Comparison of ENCODE assay signal across 17 cellular contexts in genomic region chr6:28776269-28777146, GRCh38.
DNase-seq lines count a peak whose midpoint lies in the region; ATAC-seq, FAIRE-seq and TF ChIP-seq lines count a peak whose summit lies in the region.
"Had no signal": no experiment of that assay in that cellular context is flagged by ENCODE, and none has a peak within 500 bp of the region (broad histone marks: within the 10 kb centered on the region; RNA-seq: fewer than 3 reads in every experiment).

No MANE protein-coding gene starts in this region.

- H2BK20ac ChIP-seq in H1 (ENCODE audit: low read length): no peak overlapping the region

- CTCF ChIA-PET in H1 (lab: Charles Lee; ENCODE audit: partially characterized antibody): interaction anchor here (0.6 to 3.1 kb wide), 7 partner anchors 10 to 1603 kb away, joined by 3 to 12 read pairs (median 4); no protein-coding TSS in a partner anchor

- H3K4me3 ChIP-seq in NT2/D1 (ENCODE audit: insufficient read length, low read depth): peak overlapping the region; percentile 0
- H3K4me3 ChIP-seq in H1 (ENCODE audit: extremely low read depth in 1 of 4, insufficient read depth in 2 of 4, low read depth in 3 of 4, low read length in 4 of 4): peak overlapping the region; percentile 17 to 58 (median 28); a peak in 6 of 8 replicates
- peak overlapping the region; percentile 39 for H3K4me3 ChIP-seq in smooth muscle cell
- H3K4me3 ChIP-seq: body of pancreas, SJSA1, upper lobe of left lung had no signal

- TF ChIP-seq POLR2A in H1 (IDR thresholded peaks at IDR 0.05; ENCODE audit: control extremely low read depth in 1 of 2, low read depth in 2 of 2, low read length in 2 of 2): no peak

- no peak overlapping the region for H3K4me3 Mint-ChIP-seq in activated naive CD8-positive, alpha-beta T cell
- H3K4me3 Mint-ChIP-seq in activated naive CD8-positive, alpha-beta T cell treated with anti-CD3 and anti-CD28 coated beads, Interleukin-2, amount 50 U/mL, for 24 hours: no peak overlapping the region

- peaks cover 8% of the 10 kb centered on the region for H3K36me3 Mint-ChIP-seq in activated naive CD8-positive, alpha-beta T cell
- peaks cover 15% of the 10 kb centered on the region for H3K36me3 Mint-ChIP-seq in activated naive CD8-positive, alpha-beta T cell treated with anti-CD3 and anti-CD28 coated beads, Interleukin-2, amount 50 U/mL, for 24 hours (ENCODE audit: low read depth)

- no peak for DNase-seq in activated naive CD8-positive, alpha-beta T cell treated with anti-CD3 and anti-CD28 coated beads, Interleukin-2, amount 50 U/mL, for 24 hours
- DNase-seq in NT2/D1 (ENCODE audit: low read depth, low spot score) (peak; percentile 77), H1 (ENCODE audit: low read depth in 1 of 2, low spot score in 2 of 2) (no peak), smooth muscle cell (lab: John Stamatoyannopoulos, UW; ENCODE audit: unreplicated experiment) (no peak), cerebellum (ENCODE audit: low spot score) (no peak)
- no peak for DNase-seq in stimulated activated CD4-positive, alpha-beta T cell treated with anti-CD3 and anti-CD28 coated beads, Interleukin-2, amount 100 ng/mL, for 48 hours
- DNase-seq: activated CD4-positive, alpha-beta T cell treated with anti-CD3 and anti-CD28 coated beads for 1 hour; activated T-cell treated with anti-CD3 and anti-CD28 coated beads, Interleukin-2, amount 50 U/mL, for 72 hours; body of pancreas; effector memory CD4-positive, alpha-beta T cell; foreskin melanocyte; KBM-7; NCI-H774 had no signal

- H3K14ac ChIP-seq in H1 (ENCODE audit: insufficient read length): no peak overlapping the region

- FAIRE-seq in H1 (lab: Jason Lieb, UNC): peak; percentile 98

- H3K9ac ChIP-seq in NT2/D1 (ENCODE audit: insufficient read length, low read depth) (no peak overlapping the region), H1 (replicated peaks in 1 of 4; ENCODE audit: extremely low read depth in 1 of 4, low read depth in 3 of 4, low read length in 3 of 4) (no peak overlapping the region; a peak in 1 of 7 replicates), smooth muscle cell (ENCODE audit: low read depth) (no peak overlapping the region)

- H3K27me3 ChIP-seq in NT2/D1 (ENCODE audit: insufficient read depth, insufficient read length) (peaks cover 87% of the 10 kb centered on the region), H1 (replicated peaks in 1 of 4; ENCODE audit: control insufficient read depth in 3 of 4, extremely low read depth in 1 of 4, insufficient read depth in 3 of 4, low read length in 3 of 4) (peaks cover 70 to 90% (median 81%) of the 10 kb centered on the region in 4 experiments), smooth muscle cell (ENCODE audit: low read depth) (peaks cover 94% of the 10 kb centered on the region)

- H3K9me3 ChIP-seq in NT2/D1 (ENCODE audit: insufficient read depth, low read length): no peaks in the 10 kb centered on the region
- peaks cover 0 to 4% of the 10 kb centered on the region in 2 experiments; a peak in 1 of 4 replicates for H3K9me3 ChIP-seq in H1 (ENCODE audit: insufficient read depth in 2 of 2, low read depth in 1 of 2, low read length in 1 of 2)
- H3K9me3 ChIP-seq in smooth muscle cell (replicated peaks; ENCODE audit: low read depth): no peaks in the 10 kb centered on the region
- H3K9me3 ChIP-seq: body of pancreas, SJSA1, upper lobe of left lung had no signal

- 2% methylated on average over 16 of the region's 17 CpGs; no CpG with 5 or more reads in 1 of the 2 experiments for WGBS in H1 (ENCODE audit: extremely low coverage in 1 of 2, insufficient coverage in 1 of 2, insufficient read length in 1 of 2, insufficient replicate concordance in 2 of 2, low coverage in 1 of 2, low lambda C conversion rate in 2 of 2, missing lambda C conversion rate in 1 of 2), 2 experiments
- WGBS in smooth muscle cell (ENCODE audit: low lambda C conversion rate): 2% methylated on average over 17 of the region's 17 CpGs

- no peak overlapping the region for H4K8ac ChIP-seq in H1 (ENCODE audit: extremely low read depth, insufficient read depth, low read length)

- H4K5ac ChIP-seq in H1 (ENCODE audit: insufficient read length, low read depth, low read length): no peak overlapping the region

- H3K18ac ChIP-seq in H1 (ENCODE audit: extremely low read depth, low read length): no peak overlapping the region

- H3K4me1 ChIP-seq in NT2/D1 (ENCODE audit: insufficient read depth, insufficient read length) (peaks cover 3% of the 10 kb centered on the region), H1 (replicated peaks in 1 of 4; ENCODE audit: control insufficient read depth in 3 of 4, insufficient read depth in 4 of 4, low read length in 3 of 4) (peaks cover 7 to 26% (median 17%) of the 10 kb centered on the region in 4 experiments), smooth muscle cell (ENCODE audit: low read depth) (peaks cover 26% of the 10 kb centered on the region)
- H3K4me1 ChIP-seq: body of pancreas, SJSA1 had no signal

- H3K79me1 ChIP-seq in H1 (ENCODE audit: low read depth, low read length): no peaks in the 10 kb centered on the region

- no peak overlapping the region for H4K91ac ChIP-seq in H1 (replicated peaks; ENCODE audit: insufficient read length, low read length)

- ATAC-seq in activated naive CD8-positive, alpha-beta T cell treated with anti-CD3 and anti-CD28 coated beads, Interleukin-2, amount 50 U/mL, for 24 hours: no peak
- ATAC-seq in GM21717 (IDR thresholded peaks at IDR 0.05; ENCODE audit: unreplicated experiment): no peak
- ATAC-seq: activated T-cell treated with anti-CD3 and anti-CD28 coated beads, Interleukin-2, amount 50 U/mL, for 72 hours; body of pancreas had no signal

- peaks cover 26% of the 10 kb centered on the region for H3F3A ChIP-seq in smooth muscle cell (ENCODE audit: low read depth)

- no peaks in the 10 kb centered on the region for H3K36me3 ChIP-seq in NT2/D1 (ENCODE audit: insufficient read depth, insufficient read length, low read length)
- no peaks in the 10 kb centered on the region; a peak in 1 of 8 replicates for H3K36me3 ChIP-seq in H1 (ENCODE audit: control insufficient read depth in 2 of 4, insufficient read depth in 4 of 4, low read length in 3 of 4)
- no peaks in the 10 kb centered on the region for H3K36me3 ChIP-seq in smooth muscle cell (ENCODE audit: low read depth)
- H3K36me3 ChIP-seq: SJSA1, upper lobe of left lung had no signal

- POLR2A ChIA-PET in H1 (lab: Charles Lee; ENCODE audit: partially characterized antibody): interaction anchor here (0.6 to 2.4 kb wide), 10 partner anchors 9 to 682 kb away, joined by 3 to 8 read pairs (median 4); no protein-coding TSS in a partner anchor

- H3K9me3 Mint-ChIP-seq in activated naive CD8-positive, alpha-beta T cell (ENCODE audit: low read depth): no peaks in the 10 kb centered on the region
- peaks cover 48% of the 10 kb centered on the region for H3K9me3 Mint-ChIP-seq in activated naive CD8-positive, alpha-beta T cell treated with anti-CD3 and anti-CD28 coated beads, Interleukin-2, amount 50 U/mL, for 24 hours

- H2BK120ac ChIP-seq in H1 (replicated peaks; ENCODE audit: low read depth, low read length): no peak overlapping the region

- H3K27me3 Mint-ChIP-seq in activated naive CD8-positive, alpha-beta T cell: peaks cover 75% of the 10 kb centered on the region
- H3K27me3 Mint-ChIP-seq in activated naive CD8-positive, alpha-beta T cell treated with anti-CD3 and anti-CD28 coated beads, Interleukin-2, amount 50 U/mL, for 24 hours: peaks cover 88% of the 10 kb centered on the region

- no peak overlapping the region for H3K23ac ChIP-seq in H1 (ENCODE audit: insufficient read length)

- H2BK5ac ChIP-seq in H1 (ENCODE audit: low read depth, low read length): peak overlapping the region; percentile 8; the same call in 1 of the 2 replicates

- no peak overlapping the region for H2AK5ac ChIP-seq in H1 (ENCODE audit: low read depth, low read length)

- no peak overlapping the region for H3K56ac ChIP-seq in H1 (replicated peaks; ENCODE audit: insufficient read length, low read depth, low read length)

- no peak overlapping the region for H3K27ac ChIP-seq in H1 (ENCODE audit: low read depth, low read length)
- H3K27ac ChIP-seq in smooth muscle cell (ENCODE audit: low read depth): no peak overlapping the region
- H3K27ac ChIP-seq: body of pancreas, SJSA1, upper lobe of left lung had no signal

- TF ChIP-seq CTCF in H1 (IDR thresholded peaks at IDR 0.05; ENCODE audit: control extremely low read depth in 1 of 3, insufficient read depth in 1 of 3, low read depth in 1 of 3, low read length in 3 of 3): no peak
- no peak for TF ChIP-seq CTCF in smooth muscle cell (IDR thresholded peaks at IDR 0.05; ENCODE audit: borderline replicate concordance, insufficient read depth, poor library complexity, severe bottlenecking)

- no peak for TF ChIP-seq RAD21 in H1 (IDR thresholded peaks at IDR 0.05 in 1 of 2, conservative IDR thresholded peaks at IDR 0.05 in 1 of 2; ENCODE audit: low read depth in 2 of 2, low read length in 2 of 2)

- no peak overlapping the region for H3K4ac ChIP-seq in H1 (replicated peaks; ENCODE audit: insufficient read length, low read depth, low read length)

- peaks cover 9% of the 10 kb centered on the region in 2 experiments for H4K20me1 ChIP-seq in H1 (replicated peaks in 1 of 2; ENCODE audit: control insufficient read depth in 1 of 2, insufficient read depth in 2 of 2, low read length in 2 of 2)
- no peaks in the 10 kb centered on the region for H4K20me1 ChIP-seq in smooth muscle cell (ENCODE audit: low read depth)

- H3K79me2 ChIP-seq in H1 (ENCODE audit: control insufficient read depth in 1 of 2, insufficient read depth in 2 of 2, low read length in 2 of 2) (no peaks in the 10 kb centered on the region), smooth muscle cell (ENCODE audit: low read depth) (no peaks in the 10 kb centered on the region)

- H2AFZ ChIP-seq in H1 (ENCODE audit: low read length) (no peak overlapping the region), smooth muscle cell (ENCODE audit: low read depth) (peak overlapping the region; percentile 82)

- peaks cover 7% of the 10 kb centered on the region for H3K23me2 ChIP-seq in H1 (ENCODE audit: low read depth, low read length)

- peaks cover 11% of the 10 kb centered on the region for H3K4me1 Mint-ChIP-seq in activated naive CD8-positive, alpha-beta T cell (ENCODE audit: low read depth)
- H3K4me1 Mint-ChIP-seq in activated naive CD8-positive, alpha-beta T cell treated with anti-CD3 and anti-CD28 coated beads, Interleukin-2, amount 50 U/mL, for 24 hours: peaks cover 5% of the 10 kb centered on the region

- peak overlapping the region; percentile 77 to 78 for H3K4me2 ChIP-seq in H1 (ENCODE audit: insufficient read depth in 1 of 2, low read depth in 2 of 2, low read length in 2 of 2)
- peak overlapping the region; percentile 80 for H3K4me2 ChIP-seq in smooth muscle cell

- no peak for TF ChIP-seq EP300 in H1 (IDR thresholded peaks at IDR 0.05; ENCODE audit: borderline replicate concordance in 1 of 2, low read depth in 2 of 2, low read length in 2 of 2)

- H3K27ac Mint-ChIP-seq in activated naive CD8-positive, alpha-beta T cell: peak overlapping the region; percentile 24
- no peak overlapping the region for H3K27ac Mint-ChIP-seq in activated naive CD8-positive, alpha-beta T cell treated with anti-CD3 and anti-CD28 coated beads, Interleukin-2, amount 50 U/mL, for 24 hours
- H3K27ac Mint-ChIP-seq: activated T-cell treated with anti-CD3 and anti-CD28 coated beads, Interleukin-2, amount 50 U/mL, for 72 hours had no signal

- no peak overlapping the region; the same call in 1 of the 2 replicates for H2BK12ac ChIP-seq in H1 (ENCODE audit: low read depth, low read length)

- no peak overlapping the region for H2BK15ac ChIP-seq in H1 (ENCODE audit: low read length)
